15 cellular contexts compared by ENCODE assay signal in the genomic region with DNA sequence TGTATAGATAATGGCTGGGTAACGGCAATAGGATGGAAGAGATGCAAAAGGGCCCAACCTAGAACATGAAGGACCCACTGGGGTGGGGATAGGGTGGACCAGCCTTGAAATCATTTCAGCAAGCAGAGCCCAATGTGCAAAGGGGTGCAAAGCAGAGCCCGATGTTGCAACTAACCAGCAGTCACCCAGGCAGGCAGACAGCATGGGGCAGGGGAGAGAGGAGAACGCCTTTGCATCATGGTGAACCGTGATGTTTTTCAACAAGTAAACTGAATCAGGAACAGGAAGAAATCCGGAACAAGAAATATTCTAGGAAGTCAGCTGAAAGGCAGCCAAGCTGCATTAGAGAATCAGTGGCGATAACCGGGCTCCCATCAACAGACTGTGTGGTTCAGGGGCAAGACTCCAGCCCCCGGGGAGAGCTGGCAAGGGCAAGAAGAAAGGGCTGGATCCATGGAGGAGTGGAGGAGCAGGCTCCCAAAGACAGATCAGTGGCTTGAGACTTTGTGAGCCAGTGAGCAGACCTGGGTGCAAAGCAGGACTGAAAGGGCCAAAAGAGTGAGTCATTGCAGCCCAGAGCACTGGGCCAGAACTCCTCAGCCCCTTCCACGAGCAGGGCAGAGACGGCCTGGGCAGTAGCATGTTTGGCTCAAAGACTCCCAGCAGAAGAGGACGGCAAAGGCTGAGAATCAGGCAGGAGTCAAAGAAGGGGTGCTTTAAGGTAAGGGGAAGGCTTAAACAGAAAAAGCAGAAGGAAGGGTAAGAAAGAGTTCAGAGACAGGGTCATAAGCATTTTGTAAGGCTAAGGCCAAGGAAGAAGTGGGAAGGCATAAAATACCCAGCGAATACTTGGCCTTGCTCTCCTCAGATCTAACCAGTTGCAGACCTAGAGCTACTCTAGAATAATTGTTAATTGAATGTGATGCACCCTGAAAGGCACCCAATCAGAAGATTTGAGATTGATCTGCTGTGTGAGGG.
DNase-seq lines count a peak whose midpoint lies in the region; ATAC-seq and TF ChIP-seq lines count a peak whose summit lies in the region.
"Had no signal": no experiment of that assay in that cellular context is flagged by ENCODE, and none has a peak within 500 bp of the region (broad histone marks: within the 10 kb centered on the region; RNA-seq: fewer than 3 reads in every experiment).

No MANE protein-coding gene starts in this region.

- peaks cover 5% of the 10 kb centered on the region for H3K4me1 ChIP-seq in suprapubic skin
- no peaks in the 10 kb centered on the region for H3K4me1 ChIP-seq in CD8-positive, alpha-beta T cell (ENCODE audit: insufficient read depth, low read length)
- H3K4me1 ChIP-seq: Caco-2 had no signal

- DNase-seq in M059J (ENCODE audit: low read depth): peak; percentile 51
- no peak for DNase-seq in chondrocyte (ENCODE audit: low spot score)
- peak; percentile 76 for DNase-seq in kidney tubule cell (ENCODE audit: low spot score)
- DNase-seq in suprapubic skin (ENCODE audit: low spot score in 2 of 2): no peak
- DNase-seq in activated CD4-positive, alpha-beta T cell treated with anti-CD3 and anti-CD28 coated beads for 48 hours: no peak
- no peak for DNase-seq in foreskin fibroblast
- no peak for DNase-seq in 8988T
- DNase-seq in CD8-positive, alpha-beta T cell: no peak
- DNase-seq: activated T-cell treated with anti-CD3 and anti-CD28 coated beads, Interleukin-2, amount 50 U/mL, for 24 hours; Caco-2; caudate nucleus; HFFc6; retina had no signal

- ATAC-seq in CD8-positive, alpha-beta T cell: no peak

- no peaks in the 10 kb centered on the region for H3K36me3 Mint-ChIP-seq in chondrocyte (ENCODE audit: low read depth)
- H3K36me3 Mint-ChIP-seq in CD8-positive, alpha-beta T cell: no peaks in the 10 kb centered on the region

- 65% methylated on average over 12 of the region's 12 CpGs for WGBS in suprapubic skin

- H3K36me3 ChIP-seq in suprapubic skin: no peaks in the 10 kb centered on the region
- no peaks in the 10 kb centered on the region for H3K36me3 ChIP-seq in CD8-positive, alpha-beta T cell (ENCODE audit: insufficient read depth, low read length)

- CTCF ChIA-PET in CD8-positive, alpha-beta T cell (lab: Charles Lee): interaction anchor here (1.0 kb wide), 1 partner anchor 11 kb away, joined by 4 read pairs; no protein-coding TSS in a partner anchor

- peaks cover 25% of the 10 kb centered on the region for H3K4me1 Mint-ChIP-seq in chondrocyte (ENCODE audit: low read depth)
- no peaks in the 10 kb centered on the region for H3K4me1 Mint-ChIP-seq in CD8-positive, alpha-beta T cell (ENCODE audit: low read depth)

- POLR2A ChIA-PET in CD8-positive, alpha-beta T cell (lab: Charles Lee): no interaction called here

- H3K27ac ChIP-seq in suprapubic skin: peak overlapping the region; percentile 50
- no peak overlapping the region for H3K27ac ChIP-seq in CD8-positive, alpha-beta T cell (ENCODE audit: low read depth, low read length)
- H3K27ac ChIP-seq: RWPE1, VCaP had no signal

- H3K4me3 Mint-ChIP-seq in chondrocyte (ENCODE audit: unreplicated experiment): no peak overlapping the region
- H3K4me3 Mint-ChIP-seq in CD8-positive, alpha-beta T cell: no peak overlapping the region
- H3K4me3 Mint-ChIP-seq: activated T-cell treated with anti-CD3 and anti-CD28 coated beads, Interleukin-2, amount 50 U/mL, for 24 hours; HFFc6 had no signal

- H3K4me3 ChIP-seq in suprapubic skin (no peak overlapping the region), foreskin fibroblast (ENCODE audit: low read depth in 1 of 2, low read length in 2 of 2) (no peak overlapping the region)
- H3K4me3 ChIP-seq in CD8-positive, alpha-beta T cell (ENCODE audit: low read depth, low read length): no peak overlapping the region

- peaks cover 8% of the 10 kb centered on the region for H3K9me3 Mint-ChIP-seq in chondrocyte (ENCODE audit: low read depth)
- no peaks in the 10 kb centered on the region for H3K9me3 Mint-ChIP-seq in CD8-positive, alpha-beta T cell
- H3K9me3 Mint-ChIP-seq: activated T-cell treated with anti-CD3 and anti-CD28 coated beads, Interleukin-2, amount 50 U/mL, for 24 hours; HFFc6 had no signal

- no peak for TF ChIP-seq EP300 in suprapubic skin (IDR thresholded peaks at IDR 0.05)

- no peaks in the 10 kb centered on the region for H3K27me3 ChIP-seq in suprapubic skin
- H3K27me3 ChIP-seq in CD8-positive, alpha-beta T cell (ENCODE audit: insufficient read depth, low read length): no peaks in the 10 kb centered on the region

- no peaks in the 10 kb centered on the region for H3K27me3 Mint-ChIP-seq in chondrocyte (ENCODE audit: low read depth)
- H3K27me3 Mint-ChIP-seq in CD8-positive, alpha-beta T cell (ENCODE audit: low read depth): peaks cover 5% of the 10 kb centered on the region

- TF ChIP-seq CTCF in chondrocyte (IDR thresholded peaks at IDR 0.05) (no peak), suprapubic skin (IDR thresholded peaks at IDR 0.05) (no peak), foreskin fibroblast (IDR thresholded peaks at IDR 0.05; ENCODE audit: low read depth, low read length) (no peak)
- no peak for TF ChIP-seq CTCF in CD8-positive, alpha-beta T cell (IDR thresholded peaks at IDR 0.05)

- intact Hi-C loops in CD8-positive, alpha-beta T cell (cut with DNase I, micrococcal nuclease): no loop called here

- H3K27ac Mint-ChIP-seq in chondrocyte (ENCODE audit: unreplicated experiment): peak overlapping the region; percentile 34
- no peak overlapping the region for H3K27ac Mint-ChIP-seq in CD8-positive, alpha-beta T cell
- H3K27ac Mint-ChIP-seq: activated T-cell treated with anti-CD3 and anti-CD28 coated beads, Interleukin-2, amount 50 U/mL, for 24 hours; HFFc6 had no signal

- no peaks in the 10 kb centered on the region for H3K9me3 ChIP-seq in suprapubic skin
- H3K9me3 ChIP-seq in CD8-positive, alpha-beta T cell (ENCODE audit: low read length): no peaks in the 10 kb centered on the region
- H3K9me3 ChIP-seq: Caco-2 had no signal

- TF ChIP-seq POLR2A in suprapubic skin (IDR thresholded peaks at IDR 0.05): no peak

Comparison
In these comparisons a context has a peak if more than half of its experiments do, and no peak if none do; other contexts are left out.
1. DNase-seq: peak in M059J (single experiment) and kidney tubule cell (single experiment); none in chondrocyte (single experiment), suprapubic skin (0 of 2), activated CD4-positive, alpha-beta T cell treated with anti-CD3 and anti-CD28 coated beads for 48 hours (single experiment), foreskin fibroblast (0 of 2), 8988T (single experiment) and CD8-positive, alpha-beta T cell (0 of 7).